In genomic region chr5:149317281-149318048, GRCh38 we compare ENCODE assay signal across 9 cellular contexts. TPM values are rescaled to one million over a fixed set of nuclear protein-coding genes. Genes with fewer than 3 reads are reported as not detected.
DNase-seq lines count a peak whose midpoint lies in the region; ATAC-seq, FAIRE-seq and TF ChIP-seq lines count a peak whose summit lies in the region.
"Had no signal": no experiment of that assay in that cellular context is flagged by ENCODE, and none has a peak within 500 bp of the region (broad histone marks: within the 10 kb centered on the region; RNA-seq: fewer than 3 reads in every experiment).

No MANE protein-coding gene starts in this region.

- TF ChIP-seq EP300 in K562 (IDR thresholded peaks at IDR 0.05; ENCODE audit: low read length): no peak

- TF ChIP-seq POLR2A in GM12892 (IDR thresholded peaks at IDR 0.05; ENCODE audit: low read depth, low read length) (no peak), K562 (conservative IDR thresholded peaks at IDR 0.05) (no peak)

- H3K9ac ChIP-seq in BLaER1: no peak overlapping the region
- peak overlapping the region in 1 of 2 experiments; percentile 54; a peak in 1 of 4 replicates for H3K9ac ChIP-seq in K562 (ENCODE audit: insufficient read depth in 1 of 2, low read depth in 2 of 2, low read length in 2 of 2)

- DNase-seq in GM12892 (ENCODE audit: insufficient read length): peak; percentile 35
- DNase-seq in PC-9: peak in 1 of 2 experiments; percentile 34
- peak; percentile 61 to 73 (median 68) for DNase-seq in K562 (ENCODE audit: extremely low read depth in 1 of 4, low spot score in 3 of 4)
- DNase-seq in kidney tubule cell (ENCODE audit: low spot score): peak; percentile 49
- no peak for DNase-seq in tibial artery

- H2AFZ ChIP-seq in PC-9 (no peak overlapping the region), K562 (ENCODE audit: low read depth, low read length) (peak overlapping the region; percentile 82)

- H3K9me2 ChIP-seq in PC-9 (ENCODE audit: insufficient read depth): no peaks in the 10 kb centered on the region

- peak; percentile 65 for ATAC-seq in HG03558 (IDR thresholded peaks at IDR 0.05; ENCODE audit: extremely low read depth, unreplicated experiment)
- ATAC-seq in K562: peak; percentile 46
- no peak for ATAC-seq in GM18517 (IDR thresholded peaks at IDR 0.05; ENCODE audit: unreplicated experiment)

- H3K4me3 ChIP-seq in BLaER1: no peak overlapping the region
- no peak overlapping the region for H3K4me3 ChIP-seq in PC-9
- H3K4me3 ChIP-seq in K562: no peak overlapping the region
- H3K4me3 ChIP-seq in tibial artery: no peak overlapping the region

- H3K79me2 ChIP-seq in PC-9 (ENCODE audit: low read depth) (no peaks in the 10 kb centered on the region), K562 (ENCODE audit: control insufficient read depth, insufficient read depth, low read length) (no peaks in the 10 kb centered on the region)

- no peaks in the 10 kb centered on the region for H4K20me1 ChIP-seq in BLaER1
- H4K20me1 ChIP-seq in PC-9 (ENCODE audit: insufficient read depth): no peaks in the 10 kb centered on the region
- no peaks in the 10 kb centered on the region for H4K20me1 ChIP-seq in K562 (replicated peaks; ENCODE audit: control insufficient read depth, insufficient read depth, low read length)

- TF ChIP-seq CTCF in PC-9 (conservative IDR thresholded peaks at IDR 0.05) (peak; percentile 79), K562 (IDR thresholded peaks at IDR 0.05 in 2 of 3, conservative IDR thresholded peaks at IDR 0.05 in 1 of 3; ENCODE audit: insufficient read depth in 2 of 3, low read depth in 1 of 3, low read length in 3 of 3) (peak; percentile 64 to 92 (median 79); a peak in 5 of 6 replicates), tibial artery (IDR thresholded peaks at IDR 0.05) (peak; percentile 66 to 70)

- no TSS peak for BruUV-seq in PC-9 (replicated peaks; lab: Mats Ljungman, UMichigan)
- BruUV-seq in K562 (replicated peaks; lab: Mats Ljungman, UMichigan): no TSS peak

- peaks cover 11% of the 10 kb centered on the region; the same call in 1 of the 2 replicates for H3K4me1 ChIP-seq in BLaER1
- H3K4me1 ChIP-seq in PC-9 (replicated peaks; ENCODE audit: insufficient read depth): peaks cover 3% of the 10 kb centered on the region; the same call in 1 of the 2 replicates
- peaks cover 27 to 28% of the 10 kb centered on the region in 2 experiments for H3K4me1 ChIP-seq in K562 (replicated peaks in 1 of 2; ENCODE audit: control insufficient read depth in 2 of 2, insufficient read depth in 2 of 2, low read length in 2 of 2)
- H3K4me1 ChIP-seq in tibial artery: peaks cover 0 to 10% (median 3%) of the 10 kb centered on the region in 4 donors

- intact Hi-C loops in PC-9 (cut with micrococcal nuclease; ENCODE audit: unreplicated experiment): loop anchor here (1.0 kb wide), 5 partner anchors 50 to 301 kb away; no protein-coding TSS in a partner anchor
- intact Hi-C loops in K562 (cut with micrococcal nuclease): loop anchor here (1.0 to 2.0 kb wide), 5 partner anchors 50 to 247 kb away; no protein-coding TSS in a partner anchor
- intact Hi-C loops in tibial artery (cut with DNase I; ENCODE audit: low total_unique reads): loop anchor here (5.0 kb wide), 1 partner anchor 245 kb away; no protein-coding TSS in a partner anchor

- peaks cover 3% of the 10 kb centered on the region; the same call in 1 of the 2 replicates for H3K36me3 ChIP-seq in BLaER1
- no peaks in the 10 kb centered on the region for H3K36me3 ChIP-seq in PC-9 (ENCODE audit: low read depth)
- no peaks in the 10 kb centered on the region for H3K36me3 ChIP-seq in K562 (ENCODE audit: control insufficient read depth, insufficient read depth, low read length)
- H3K36me3 ChIP-seq in tibial artery: peaks cover 0 to 8% (median 0%) of the 10 kb centered on the region in 3 donors

- TF ChIP-seq RAD21 in K562 (CRISPR knock-in tag; conservative IDR thresholded peaks at IDR 0.05 in 1 of 2, IDR thresholded peaks at IDR 0.05 in 1 of 2): peak; percentile 83 to 93

- in situ Hi-C loops in K562 (cut with MboI): no loop called here

- POLR2A ChIA-PET in PC-9 (lab: Charles Lee; ENCODE audit: unreplicated experiment) (interaction anchor here (0.5 to 0.6 kb wide), 2 partner anchors 49 to 234 kb away, joined by 5 read pairs; no protein-coding TSS in a partner anchor), K562 (lab: Yijun Ruan, JAX) (interaction anchor here (0.7 to 1.3 kb wide), 5 partner anchors 11 to 246 kb away, joined by 3 to 4 read pairs (median 4); partner anchors contain the start of gene PCYOX1L)

- no peaks in the 10 kb centered on the region for H3K9me3 ChIP-seq in BLaER1
- H3K9me3 ChIP-seq in PC-9 (ENCODE audit: insufficient read depth, low read depth): no peaks in the 10 kb centered on the region
- no peaks in the 10 kb centered on the region for H3K9me3 ChIP-seq in K562 (replicated peaks; ENCODE audit: control insufficient read depth, insufficient read depth, low read depth, low read length)
- H3K9me3 ChIP-seq in tibial artery: no peaks in the 10 kb centered on the region

- no peaks in the 10 kb centered on the region for H3K9me1 ChIP-seq in K562 (ENCODE audit: control insufficient read depth, insufficient read depth, low read length)

- H3K27me3 ChIP-seq in BLaER1 (no peaks in the 10 kb centered on the region), PC-9 (ENCODE audit: insufficient read depth, low read depth) (no peaks in the 10 kb centered on the region), K562 (ENCODE audit: control insufficient read depth in 2 of 2, insufficient read depth in 2 of 2, low read length in 2 of 2) (peaks cover 5% of the 10 kb centered on the region in 2 experiments), tibial artery (no peaks in the 10 kb centered on the region)

- H3K27ac ChIP-seq in BLaER1 (peak overlapping the region; percentile 14; the same call in 1 of the 2 replicates), PC-9 (no peak overlapping the region), K562 (ENCODE audit: extremely low read depth, low read depth, low read length) (no peak overlapping the region; the same call in 2 of the 3 replicates), tibial artery (no peak overlapping the region)

- whole genome bisulfite sequencing in K562 (ENCODE audit: insufficient coverage, low coverage, missing lambda C conversion rate): 62% methylated on average over 14 of the region's 14 CpGs

- no peak overlapping the region for H3K4me2 ChIP-seq in BLaER1
- H3K4me2 ChIP-seq in PC-9: no peak overlapping the region
- H3K4me2 ChIP-seq in K562 (ENCODE audit: insufficient read depth, low read length): no peak overlapping the region; the same call in 1 of the 2 replicates

- peak; percentile 60 for FAIRE-seq in GM12892 (lab: Jason Lieb, UNC)
- FAIRE-seq in K562 (lab: Jason Lieb, UNC): peak; percentile 95

- CTCF ChIA-PET in PC-9 (lab: Charles Lee): interaction anchor here (1.2 to 1.7 kb wide), 2 partner anchors 28 to 54 kb away, joined by 3 to 5 read pairs; partner anchors contain the start of gene GRPEL2
- CTCF ChIA-PET in K562 (lab: Yijun Ruan, JAX; ENCODE audit: low intra/inter-chr PET ratio): interaction anchor here (0.6 to 3.3 kb wide), 6 partner anchors 51 to 674 kb away, joined by 3 to 36 read pairs (median 7); no protein-coding TSS in a partner anchor

- 0 out of 2 replicates have a peak, but pooled peaks cover 3% of the 10 kb centered on the region for H3F3A ChIP-seq in PC-9 (ENCODE audit: insufficient read depth, low read depth)

RNA-seq across cellular contexts. Expression of gene GRPEL2, which starts 27.8 kb away (rescaled TPM):
- 11.5 TPM for polyA plus RNA-seq in GM12892 (2012; ENCODE audit: missing spikeins)
- total RNA-seq in PC-9 (2021): 32.4 and 36.9 TPM in 2 replicates
- total RNA-seq in K562 (2011; cell fraction: chromatin; rRNA removed; ENCODE audit: low replicate concordance): 19.7 and 30.9 TPM in 2 replicates
- total RNA-seq in K562 (2011; cell fraction: nucleolus; rRNA removed): 10.5 and 12.1 TPM in 2 replicates
- 21.0 and 33.4 TPM in 2 replicates for total RNA-seq in K562 (2011; cell fraction: nucleoplasm; rRNA removed)
- total RNA-seq in K562 (2014; rRNA removed): 26.1 and 27.6 TPM in 2 replicates
- 35.8 and 44.2 TPM in 2 replicates for total RNA-seq in K562 (2014; rRNA removed; fragmentation: Illumina TruSeq; extraction: Trizol)
- 19.4 and 23.2 TPM in 2 replicates for total RNA-seq in K562 (2015; rRNA removed; fragmentation: Illumina TruSeq; extraction: Trizol)
- total RNA-seq in K562 (2021): 37.8 and 40.5 TPM in 2 replicates
- polyA plus RNA-seq in K562 (2011; rRNA removed): 29.1 and 31.0 TPM in 2 replicates
- polyA plus RNA-seq in K562 (2011; cell fraction: cytosol; rRNA removed): 4.9 and 14.0 TPM in 2 replicates
- polyA plus RNA-seq in K562 (2011; cell fraction: nucleus; rRNA removed): 14.6 and 16.7 TPM in 2 replicates
- polyA plus RNA-seq in K562 (2012): 8.6 and 9.6 TPM in 2 replicates
- 23.0 and 23.4 TPM in 2 replicates for polyA plus RNA-seq in K562 (2014; fragmentation: Illumina TruSeq; extraction: Trizol)
- 10 to 100 TPM; 11.2 to 17.1 TPM for polyA plus RNA-seq in K562 (2014; fragmentation: Nextera tagmentation; extraction: Ambion mirVana)
- polyA plus RNA-seq in K562 (2014; rRNA removed): 25.8 and 26.4 TPM in 2 replicates
- 40.6 and 45.9 TPM in 2 replicates for polyA minus RNA-seq in K562 (2011; rRNA and poly(A)+ RNA removed)
- 19.4 and 28.1 TPM in 2 replicates for polyA minus RNA-seq in K562 (2011; cell fraction: cytosol; rRNA and poly(A)+ RNA removed)
- 11.2 and 19.1 TPM in 2 replicates for polyA minus RNA-seq in K562 (2011; cell fraction: nucleus; rRNA and poly(A)+ RNA removed)

RNA-seq across cellular contexts. Expression of gene PCYOX1L, which starts 40.4 kb away (rescaled TPM):
- polyA plus RNA-seq in GM12892 (2012; ENCODE audit: missing spikeins): 7.5 TPM
- total RNA-seq in PC-9 (2021) (7.4 and 8.3 TPM in 2 replicates), K562 (2014; rRNA removed) (5.4 and 7.2 TPM in 2 replicates), K562 (2014; rRNA removed; fragmentation: Illumina TruSeq; extraction: Trizol) (5.9 and 6.0 TPM in 2 replicates), K562 (2015; rRNA removed; fragmentation: Illumina TruSeq; extraction: Trizol) (5.1 and 5.3 TPM in 2 replicates), K562 (2021) (7.8 and 8.0 TPM in 2 replicates)
- 20.2 and 24.4 TPM in 2 replicates for total RNA-seq in K562 (2011; cell fraction: chromatin; rRNA removed; ENCODE audit: low replicate concordance)
- 28.2 and 32.0 TPM in 2 replicates for total RNA-seq in K562 (2011; cell fraction: nucleolus; rRNA removed)
- 28.4 and 30.6 TPM in 2 replicates for total RNA-seq in K562 (2011; cell fraction: nucleoplasm; rRNA removed)
- polyA plus RNA-seq in K562 (2011; rRNA removed) (17.9 and 21.5 TPM in 2 replicates), K562 (2014; fragmentation: Illumina TruSeq; extraction: Trizol) (9.4 and 10.0 TPM in 2 replicates), K562 (2014; fragmentation: Nextera tagmentation; extraction: Ambion mirVana) (1 to 10 TPM; 2.3 to 2.4 TPM), K562 (2014; rRNA removed) (6.5 and 8.3 TPM in 2 replicates)
- polyA plus RNA-seq in K562 (2011; cell fraction: cytosol; rRNA removed): 25.0 and 29.5 TPM in 2 replicates
- 44.5 and 48.0 TPM in 2 replicates for polyA plus RNA-seq in K562 (2011; cell fraction: nucleus; rRNA removed)
- 8.9 and 16.5 TPM in 2 replicates for polyA plus RNA-seq in K562 (2012)
- 13.7 and 15.4 TPM in 2 replicates for polyA minus RNA-seq in K562 (2011; rRNA and poly(A)+ RNA removed)
- 6.8 and 7.7 TPM in 2 replicates for polyA minus RNA-seq in K562 (2011; cell fraction: cytosol; rRNA and poly(A)+ RNA removed)
- 15.3 and 21.9 TPM in 2 replicates for polyA minus RNA-seq in K562 (2011; cell fraction: nucleus; rRNA and poly(A)+ RNA removed)

RNA-seq across cellular contexts. Expression of gene AFAP1L1, which starts 45.8 kb away (rescaled TPM):
- polyA plus RNA-seq in GM12892 (2012; ENCODE audit: missing spikeins): not detected
- total RNA-seq in PC-9 (2021) (9.6 and 13.2 TPM in 2 replicates), K562 (2014; rRNA removed) (0.12 TPM in 1 of 2 replicates, not detected in the other), K562 (2014; rRNA removed; fragmentation: Illumina TruSeq; extraction: Trizol) (0.48 TPM in 1 of 2 replicates, not detected in the other), K562 (2015; rRNA removed; fragmentation: Illumina TruSeq; extraction: Trizol) (0.04 TPM in 1 of 2 replicates, not detected in the other), K562 (2021) (0.07 and 0.13 TPM in 2 replicates)
- total RNA-seq in K562 (2011; cell fraction: chromatin; rRNA removed; ENCODE audit: low replicate concordance): not detected in 2 replicates
- total RNA-seq in K562 (2011; cell fraction: nucleolus; rRNA removed): under 0.01 TPM in 1 of 2 replicates, not detected in the other
- 0.07 TPM in 1 of 2 replicates, not detected in the other for total RNA-seq in K562 (2011; cell fraction: nucleoplasm; rRNA removed)
- polyA plus RNA-seq in K562 (2011; rRNA removed) (0.04 TPM in 1 of 2 replicates, not detected in the other), K562 (2014; fragmentation: Illumina TruSeq; extraction: Trizol) (0.03 and 0.10 TPM in 2 replicates), K562 (2014; fragmentation: Nextera tagmentation; extraction: Ambion mirVana) (under 1 TPM; 0.01 to 0.03 TPM), K562 (2014; rRNA removed) (0.12 TPM in 1 of 2 replicates, not detected in the other)
- 0.01 TPM in 2 replicates for polyA plus RNA-seq in K562 (2011; cell fraction: cytosol; rRNA removed)
- not detected in 2 replicates for polyA plus RNA-seq in K562 (2011; cell fraction: nucleus; rRNA removed)
- 0.07 and 0.10 TPM in 2 replicates for polyA plus RNA-seq in K562 (2012)
- polyA minus RNA-seq in K562 (2011; rRNA and poly(A)+ RNA removed): not detected in 2 replicates
- polyA minus RNA-seq in K562 (2011; cell fraction: cytosol; rRNA and poly(A)+ RNA removed): not detected in 2 replicates
- polyA minus RNA-seq in K562 (2011; cell fraction: nucleus; rRNA and poly(A)+ RNA removed): not detected in 2 replicates
- total RNA-seq: T-helper 1 cell treated with Interleukin-12 subunit alpha and Interleukin-12 subunit beta and Interleukin-4 antibody, amounts not matched to agents 30 ng/mL and 1 ng/mL, for 36 hours had no signal

Comparison
In these comparisons a context has a peak if more than half of its experiments do, and no peak if none do; other contexts are left out.
1. DNase-seq: peak in GM12892 (single experiment), K562 (4 of 4) and kidney tubule cell (single experiment); none in tibial artery (0 of 2).
2. Peak in every context shown above with its lines, with median percentiles within 50 percentile points of each other: CTCF ChIP-seq.